Comparison of ENCODE assay signal across 12 cellular contexts in the genomic region with DNA sequence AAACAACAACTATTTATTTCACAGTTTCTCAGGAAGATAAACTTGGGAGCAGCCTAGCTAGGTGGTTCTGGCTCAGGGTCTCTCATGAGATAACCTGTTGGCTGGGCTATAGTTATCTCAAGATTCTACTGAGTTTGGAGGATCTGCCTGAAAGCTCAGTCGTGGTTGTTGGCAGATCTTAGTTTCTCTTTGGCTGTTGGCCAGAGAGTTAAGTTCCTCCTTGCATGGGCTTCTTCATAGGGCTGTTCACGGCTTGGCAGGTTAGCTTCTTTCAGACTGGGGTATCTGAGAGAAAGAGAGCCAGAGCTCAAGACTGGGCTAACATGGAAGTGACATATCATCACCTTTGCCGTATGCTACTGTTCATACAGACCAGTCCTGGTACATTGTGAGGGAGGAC. TPM values are rescaled to one million over a fixed set of nuclear protein-coding genes. Genes with fewer than 3 reads are reported as not detected.
DNase-seq lines count a peak whose midpoint lies in the region; ATAC-seq and TF ChIP-seq lines count a peak whose summit lies in the region.
"Had no signal": no experiment of that assay in that cellular context is flagged by ENCODE, and none has a peak within 500 bp of the region (broad histone marks: within the 10 kb centered on the region; RNA-seq: fewer than 3 reads in every experiment).

No MANE protein-coding gene starts in this region.

- H3K27ac ChIP-seq in caudate nucleus (ENCODE audit: low read depth, low read length) (no peak overlapping the region), prostate gland (no peak overlapping the region)
- H3K27ac ChIP-seq: lower lobe of right lung, psoas muscle, transverse colon had no signal

- no peaks in the 10 kb centered on the region for H3K4me1 ChIP-seq in prostate gland (replicated peaks)
- H3K4me1 ChIP-seq: Caco-2, lower lobe of right lung, transverse colon had no signal

- no peaks in the 10 kb centered on the region for H3K27me3 ChIP-seq in prostate gland (replicated peaks; ENCODE audit: insufficient read depth)
- H3K27me3 ChIP-seq: transverse colon had no signal

- TF ChIP-seq POLR2A in prostate gland (IDR thresholded peaks at IDR 0.05) = no peak

- intact Hi-C loops in prostate gland (cut with DNase I) = no loop called here

- in situ Hi-C loops in GM13977 (cut with MboI; ENCODE audit: low pct_unique_long_range_greater_than_20kb, low sequenced_read_pairs, unreplicated experiment) = no loop called here

- 57% methylated on average over 3 of the region's 3 CpGs for WGBS in prostate gland

- DNase-seq in GM13977 (ENCODE audit: low spot score) = peak; percentile 15
- peak; percentile 17 for DNase-seq in fibroblast of peridontal ligament (ENCODE audit: extremely low read depth)
- DNase-seq in NCI-H1930 (lab: John Stamatoyannopoulos, UW) = no peak
- no peak for DNase-seq in caudate nucleus (lab: John Stamatoyannopoulos, UW)
- DNase-seq in prostate gland (ENCODE audit: low spot score) = no peak
- DNase-seq: Caco-2, lower lobe of right lung, psoas muscle, transverse colon had no signal

- H3K4me3 ChIP-seq in prostate gland = no peak overlapping the region
- H3K4me3 ChIP-seq: lower lobe of right lung, psoas muscle, transverse colon had no signal

- TF ChIP-seq CTCF in GM13977 (IDR thresholded peaks at IDR 0.05; ENCODE audit: extremely low read depth, insufficient read depth, missing control alignments) (no peak), prostate gland (IDR thresholded peaks at IDR 0.05) (no peak)

- ATAC-seq in GM21360 (IDR thresholded peaks at IDR 0.05; ENCODE audit: unreplicated experiment) (peak; percentile 72), HG03460 (IDR thresholded peaks at IDR 0.05; ENCODE audit: unreplicated experiment) (peak; percentile 82), HG03469 (IDR thresholded peaks at IDR 0.05; ENCODE audit: unreplicated experiment) (no peak)

- H3K9me3 ChIP-seq in prostate gland = no peaks in the 10 kb centered on the region
- H3K9me3 ChIP-seq: Caco-2, psoas muscle, transverse colon had no signal

- no peaks in the 10 kb centered on the region for H3K36me3 ChIP-seq in prostate gland

RNA-seq across cellular contexts. Expression of a gene that starts 28.7 kb away (rescaled TPM):
- total RNA-seq in prostate gland = 10 to 100 TPM; 27.6 to 44.1 TPM

Comparison
In these comparisons a context has a peak if more than half of its experiments do, and no peak if none do; other contexts are left out.
1. DNase-seq: peak in GM13977 (single experiment) and fibroblast of peridontal ligament (single experiment); none in NCI-H1930 (0 of 2), caudate nucleus (0 of 61) and prostate gland (single experiment).